Comparison of ENCODE assay signal across 1 cellular context in the genomic region with DNA sequence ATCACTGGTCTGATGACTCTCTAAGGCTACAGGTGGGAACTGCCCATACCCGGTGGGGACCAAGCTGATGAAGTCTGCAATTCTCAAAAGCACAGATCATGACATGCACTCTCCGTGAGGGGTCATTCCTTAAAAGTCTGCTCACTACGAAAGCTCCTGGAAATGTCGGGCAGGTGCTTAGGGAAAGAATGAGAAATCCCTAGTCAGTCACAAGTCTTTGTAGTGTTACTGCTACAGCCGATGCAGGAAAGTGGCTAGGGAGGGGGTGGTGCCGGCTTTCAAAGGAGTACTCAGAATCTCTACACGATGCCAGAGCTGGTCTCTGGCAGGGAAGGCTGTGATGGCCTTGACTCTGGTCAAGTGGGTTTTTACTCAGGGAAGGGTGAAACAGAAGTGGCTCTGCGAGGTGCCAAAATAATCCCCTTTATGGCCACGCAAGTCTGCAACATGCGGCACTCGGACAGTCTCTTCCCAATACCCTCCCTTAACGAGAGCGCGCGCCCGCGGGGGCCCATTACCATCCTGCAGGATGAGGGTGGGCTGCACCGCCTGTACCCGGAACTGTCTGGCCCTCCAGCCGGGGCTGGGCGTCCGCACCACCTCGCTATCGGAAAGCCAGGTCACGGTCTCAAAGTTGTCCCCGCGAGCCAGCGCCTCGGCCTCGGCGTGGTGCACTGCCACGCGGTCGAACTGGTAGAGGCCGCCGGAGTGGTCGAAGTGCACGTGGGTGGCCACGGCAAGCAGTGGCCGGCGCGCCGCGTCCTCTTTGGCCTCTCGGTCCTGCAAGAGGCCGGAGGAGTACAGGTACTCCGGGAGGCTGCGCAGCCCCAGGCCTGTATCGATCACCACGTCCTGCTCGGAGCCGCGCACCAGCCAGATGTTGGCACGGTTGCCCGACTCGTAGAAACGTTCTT.
TF ChIP-seq lines count a peak whose summit lies in the region.

No MANE protein-coding gene starts in this region.

TF ChIP-seq in K562, 482 proteins besides CTCF, POLR2A, EP300 and RAD21 (continued from another document and continues in another):
- TF ChIP-seq, protein P1, sequence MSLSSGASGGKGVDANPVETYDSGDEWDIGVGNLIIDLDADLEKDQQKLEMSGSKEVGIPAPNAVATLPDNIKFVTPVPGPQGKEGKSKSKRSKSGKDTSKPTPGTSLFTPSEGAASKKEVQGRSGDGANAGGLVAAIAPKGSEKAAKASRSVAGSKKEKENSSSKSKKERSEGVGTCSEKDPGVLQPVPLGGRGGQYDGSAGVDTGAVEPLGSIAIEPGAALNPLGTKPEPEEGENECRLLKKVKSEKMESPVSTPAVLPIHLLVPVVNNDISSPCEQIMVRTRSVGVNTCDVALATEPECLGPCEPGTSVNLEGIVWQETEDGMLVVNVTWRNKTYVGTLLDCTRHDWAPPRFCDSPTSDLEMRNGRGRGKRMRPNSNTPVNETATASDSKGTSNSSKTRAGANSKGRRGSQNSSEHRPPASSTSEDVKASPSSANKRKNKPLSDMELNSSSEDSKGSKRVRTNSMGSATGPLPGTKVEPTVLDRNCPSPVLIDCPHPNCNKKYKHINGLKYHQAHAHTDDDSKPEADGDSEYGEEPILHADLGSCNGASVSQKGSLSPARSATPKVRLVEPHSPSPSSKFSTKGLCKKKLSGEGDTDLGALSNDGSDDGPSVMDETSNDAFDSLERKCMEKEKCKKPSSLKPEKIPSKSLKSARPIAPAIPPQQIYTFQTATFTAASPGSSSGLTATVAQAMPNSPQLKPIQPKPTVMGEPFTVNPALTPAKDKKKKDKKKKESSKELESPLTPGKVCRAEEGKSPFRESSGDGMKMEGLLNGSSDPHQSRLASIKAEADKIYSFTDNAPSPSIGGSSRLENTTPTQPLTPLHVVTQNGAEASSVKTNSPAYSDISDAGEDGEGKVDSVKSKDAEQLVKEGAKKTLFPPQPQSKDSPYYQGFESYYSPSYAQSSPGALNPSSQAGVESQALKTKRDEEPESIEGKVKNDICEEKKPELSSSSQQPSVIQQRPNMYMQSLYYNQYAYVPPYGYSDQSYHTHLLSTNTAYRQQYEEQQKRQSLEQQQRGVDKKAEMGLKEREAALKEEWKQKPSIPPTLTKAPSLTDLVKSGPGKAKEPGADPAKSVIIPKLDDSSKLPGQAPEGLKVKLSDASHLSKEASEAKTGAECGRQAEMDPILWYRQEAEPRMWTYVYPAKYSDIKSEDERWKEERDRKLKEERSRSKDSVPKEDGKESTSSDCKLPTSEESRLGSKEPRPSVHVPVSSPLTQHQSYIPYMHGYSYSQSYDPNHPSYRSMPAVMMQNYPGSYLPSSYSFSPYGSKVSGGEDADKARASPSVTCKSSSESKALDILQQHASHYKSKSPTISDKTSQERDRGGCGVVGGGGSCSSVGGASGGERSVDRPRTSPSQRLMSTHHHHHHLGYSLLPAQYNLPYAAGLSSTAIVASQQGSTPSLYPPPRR (CRISPR knock-in tag; IDR thresholded peaks at IDR 0.05; ENCODE audit: borderline replicate concordance): 0 out of 2 replicates have a peak, but pooled peaks have one; percentile 7
- TF ChIP-seq, protein P2, sequence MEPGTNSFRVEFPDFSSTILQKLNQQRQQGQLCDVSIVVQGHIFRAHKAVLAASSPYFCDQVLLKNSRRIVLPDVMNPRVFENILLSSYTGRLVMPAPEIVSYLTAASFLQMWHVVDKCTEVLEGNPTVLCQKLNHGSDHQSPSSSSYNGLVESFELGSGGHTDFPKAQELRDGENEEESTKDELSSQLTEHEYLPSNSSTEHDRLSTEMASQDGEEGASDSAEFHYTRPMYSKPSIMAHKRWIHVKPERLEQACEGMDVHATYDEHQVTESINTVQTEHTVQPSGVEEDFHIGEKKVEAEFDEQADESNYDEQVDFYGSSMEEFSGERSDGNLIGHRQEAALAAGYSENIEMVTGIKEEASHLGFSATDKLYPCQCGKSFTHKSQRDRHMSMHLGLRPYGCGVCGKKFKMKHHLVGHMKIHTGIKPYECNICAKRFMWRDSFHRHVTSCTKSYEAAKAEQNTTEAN (CRISPR knock-in tag; IDR thresholded peaks at IDR 0.05): 0 out of 2 replicates have a peak, but pooled peaks have one; percentile 52
- no peak for TF ChIP-seq JUNB (CRISPR knock-in tag; conservative IDR thresholded peaks at IDR 0.05)
- no peak for TF ChIP-seq ARHGAP35 (IDR thresholded peaks at IDR 0.05; ENCODE audit: partially characterized antibody)
- TF ChIP-seq, protein P3, sequence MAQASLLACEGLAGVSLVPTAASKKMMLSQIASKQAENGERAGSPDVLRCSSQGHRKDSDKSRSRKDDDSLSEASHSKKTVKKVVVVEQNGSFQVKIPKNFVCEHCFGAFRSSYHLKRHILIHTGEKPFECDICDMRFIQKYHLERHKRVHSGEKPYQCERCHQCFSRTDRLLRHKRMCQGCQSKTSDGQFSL (CRISPR knock-in tag; IDR thresholded peaks at IDR 0.05): peak; percentile 42; the same call in 1 of the 2 replicates
- TF ChIP-seq, protein P3 (tag; IDR thresholded peaks at IDR 0.05): no peak
- TF ChIP-seq, protein P4, sequence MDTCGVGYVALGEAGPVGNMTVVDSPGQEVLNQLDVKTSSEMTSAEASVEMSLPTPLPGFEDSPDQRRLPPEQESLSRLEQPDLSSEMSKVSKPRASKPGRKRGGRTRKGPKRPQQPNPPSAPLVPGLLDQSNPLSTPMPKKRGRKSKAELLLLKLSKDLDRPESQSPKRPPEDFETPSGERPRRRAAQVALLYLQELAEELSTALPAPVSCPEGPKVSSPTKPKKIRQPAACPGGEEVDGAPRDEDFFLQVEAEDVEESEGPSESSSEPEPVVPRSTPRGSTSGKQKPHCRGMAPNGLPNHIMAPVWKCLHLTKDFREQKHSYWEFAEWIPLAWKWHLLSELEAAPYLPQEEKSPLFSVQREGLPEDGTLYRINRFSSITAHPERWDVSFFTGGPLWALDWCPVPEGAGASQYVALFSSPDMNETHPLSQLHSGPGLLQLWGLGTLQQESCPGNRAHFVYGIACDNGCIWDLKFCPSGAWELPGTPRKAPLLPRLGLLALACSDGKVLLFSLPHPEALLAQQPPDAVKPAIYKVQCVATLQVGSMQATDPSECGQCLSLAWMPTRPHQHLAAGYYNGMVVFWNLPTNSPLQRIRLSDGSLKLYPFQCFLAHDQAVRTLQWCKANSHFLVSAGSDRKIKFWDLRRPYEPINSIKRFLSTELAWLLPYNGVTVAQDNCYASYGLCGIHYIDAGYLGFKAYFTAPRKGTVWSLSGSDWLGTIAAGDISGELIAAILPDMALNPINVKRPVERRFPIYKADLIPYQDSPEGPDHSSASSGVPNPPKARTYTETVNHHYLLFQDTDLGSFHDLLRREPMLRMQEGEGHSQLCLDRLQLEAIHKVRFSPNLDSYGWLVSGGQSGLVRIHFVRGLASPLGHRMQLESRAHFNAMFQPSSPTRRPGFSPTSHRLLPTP (IDR thresholded peaks at IDR 0.05; ENCODE audit: borderline replicate concordance, extremely low read depth, insufficient read length): no peak
- TF ChIP-seq ATF1 (CRISPR knock-in tag; IDR thresholded peaks at IDR 0.05): peak; percentile 11; the same call in 1 of the 2 replicates
- TF ChIP-seq ATF1 (tag; IDR thresholded peaks at IDR 0.05): no peak
- peak; percentile 35 for TF ChIP-seq PCBP1 (IDR thresholded peaks at IDR 0.05; ENCODE audit: low read depth, low read length, poor library complexity, severe bottlenecking)
- peak; percentile 44 for TF ChIP-seq SAP30 (IDR thresholded peaks at IDR 0.05; ENCODE audit: borderline replicate concordance, insufficient read depth, low read depth, low read length, poor library complexity, severe bottlenecking)
- TF ChIP-seq, protein P5, sequence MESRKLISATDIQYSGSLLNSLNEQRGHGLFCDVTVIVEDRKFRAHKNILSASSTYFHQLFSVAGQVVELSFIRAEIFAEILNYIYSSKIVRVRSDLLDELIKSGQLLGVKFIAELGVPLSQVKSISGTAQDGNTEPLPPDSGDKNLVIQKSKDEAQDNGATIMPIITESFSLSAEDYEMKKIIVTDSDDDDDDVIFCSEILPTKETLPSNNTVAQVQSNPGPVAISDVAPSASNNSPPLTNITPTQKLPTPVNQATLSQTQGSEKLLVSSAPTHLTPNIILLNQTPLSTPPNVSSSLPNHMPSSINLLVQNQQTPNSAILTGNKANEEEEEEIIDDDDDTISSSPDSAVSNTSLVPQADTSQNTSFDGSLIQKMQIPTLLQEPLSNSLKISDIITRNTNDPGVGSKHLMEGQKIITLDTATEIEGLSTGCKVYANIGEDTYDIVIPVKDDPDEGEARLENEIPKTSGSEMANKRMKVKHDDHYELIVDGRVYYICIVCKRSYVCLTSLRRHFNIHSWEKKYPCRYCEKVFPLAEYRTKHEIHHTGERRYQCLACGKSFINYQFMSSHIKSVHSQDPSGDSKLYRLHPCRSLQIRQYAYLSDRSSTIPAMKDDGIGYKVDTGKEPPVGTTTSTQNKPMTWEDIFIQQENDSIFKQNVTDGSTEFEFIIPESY (CRISPR knock-in tag; IDR thresholded peaks at IDR 0.05): 0 out of 2 replicates have a peak, but pooled peaks have one; percentile 37
- TF ChIP-seq SNRNP70 (optimal IDR thresholded peaks at IDR 0.05; ENCODE audit: low read depth, low read length): no peak
- TF ChIP-seq SIN3A (IDR thresholded peaks at IDR 0.05; ENCODE audit: borderline replicate concordance in 2 of 2, control insufficient read depth in 1 of 2, low read depth in 2 of 2, low read length in 2 of 2): 0 out of 4 replicates have a peak, but pooled peaks of 1 of the 2 experiments have one; percentile 32
- TF ChIP-seq ZNF232 (CRISPR knock-in tag; IDR thresholded peaks at IDR 0.05): 0 out of 2 replicates have a peak, but pooled peaks have one; percentile 86
- TF ChIP-seq ZC3H11A (IDR thresholded peaks at IDR 0.05; ENCODE audit: low read depth, low read length): no peak
- TF ChIP-seq, protein P6, sequence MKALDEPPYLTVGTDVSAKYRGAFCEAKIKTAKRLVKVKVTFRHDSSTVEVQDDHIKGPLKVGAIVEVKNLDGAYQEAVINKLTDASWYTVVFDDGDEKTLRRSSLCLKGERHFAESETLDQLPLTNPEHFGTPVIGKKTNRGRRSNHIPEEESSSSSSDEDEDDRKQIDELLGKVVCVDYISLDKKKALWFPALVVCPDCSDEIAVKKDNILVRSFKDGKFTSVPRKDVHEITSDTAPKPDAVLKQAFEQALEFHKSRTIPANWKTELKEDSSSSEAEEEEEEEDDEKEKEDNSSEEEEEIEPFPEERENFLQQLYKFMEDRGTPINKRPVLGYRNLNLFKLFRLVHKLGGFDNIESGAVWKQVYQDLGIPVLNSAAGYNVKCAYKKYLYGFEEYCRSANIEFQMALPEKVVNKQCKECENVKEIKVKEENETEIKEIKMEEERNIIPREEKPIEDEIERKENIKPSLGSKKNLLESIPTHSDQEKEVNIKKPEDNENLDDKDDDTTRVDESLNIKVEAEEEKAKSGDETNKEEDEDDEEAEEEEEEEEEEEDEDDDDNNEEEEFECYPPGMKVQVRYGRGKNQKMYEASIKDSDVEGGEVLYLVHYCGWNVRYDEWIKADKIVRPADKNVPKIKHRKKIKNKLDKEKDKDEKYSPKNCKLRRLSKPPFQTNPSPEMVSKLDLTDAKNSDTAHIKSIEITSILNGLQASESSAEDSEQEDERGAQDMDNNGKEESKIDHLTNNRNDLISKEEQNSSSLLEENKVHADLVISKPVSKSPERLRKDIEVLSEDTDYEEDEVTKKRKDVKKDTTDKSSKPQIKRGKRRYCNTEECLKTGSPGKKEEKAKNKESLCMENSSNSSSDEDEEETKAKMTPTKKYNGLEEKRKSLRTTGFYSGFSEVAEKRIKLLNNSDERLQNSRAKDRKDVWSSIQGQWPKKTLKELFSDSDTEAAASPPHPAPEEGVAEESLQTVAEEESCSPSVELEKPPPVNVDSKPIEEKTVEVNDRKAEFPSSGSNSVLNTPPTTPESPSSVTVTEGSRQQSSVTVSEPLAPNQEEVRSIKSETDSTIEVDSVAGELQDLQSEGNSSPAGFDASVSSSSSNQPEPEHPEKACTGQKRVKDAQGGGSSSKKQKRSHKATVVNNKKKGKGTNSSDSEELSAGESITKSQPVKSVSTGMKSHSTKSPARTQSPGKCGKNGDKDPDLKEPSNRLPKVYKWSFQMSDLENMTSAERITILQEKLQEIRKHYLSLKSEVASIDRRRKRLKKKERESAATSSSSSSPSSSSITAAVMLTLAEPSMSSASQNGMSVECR (CRISPR knock-in tag; IDR thresholded peaks at IDR 0.05): no peak; the same call in 1 of the 2 replicates
- TF ChIP-seq, protein P7, sequence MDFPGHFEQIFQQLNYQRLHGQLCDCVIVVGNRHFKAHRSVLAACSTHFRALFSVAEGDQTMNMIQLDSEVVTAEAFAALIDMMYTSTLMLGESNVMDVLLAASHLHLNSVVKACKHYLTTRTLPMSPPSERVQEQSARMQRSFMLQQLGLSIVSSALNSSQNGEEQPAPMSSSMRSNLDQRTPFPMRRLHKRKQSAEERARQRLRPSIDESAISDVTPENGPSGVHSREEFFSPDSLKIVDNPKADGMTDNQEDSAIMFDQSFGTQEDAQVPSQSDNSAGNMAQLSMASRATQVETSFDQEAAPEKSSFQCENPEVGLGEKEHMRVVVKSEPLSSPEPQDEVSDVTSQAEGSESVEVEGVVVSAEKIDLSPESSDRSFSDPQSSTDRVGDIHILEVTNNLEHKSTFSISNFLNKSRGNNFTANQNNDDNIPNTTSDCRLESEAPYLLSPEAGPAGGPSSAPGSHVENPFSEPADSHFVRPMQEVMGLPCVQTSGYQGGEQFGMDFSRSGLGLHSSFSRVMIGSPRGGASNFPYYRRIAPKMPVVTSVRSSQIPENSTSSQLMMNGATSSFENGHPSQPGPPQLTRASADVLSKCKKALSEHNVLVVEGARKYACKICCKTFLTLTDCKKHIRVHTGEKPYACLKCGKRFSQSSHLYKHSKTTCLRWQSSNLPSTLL (IDR thresholded peaks at IDR 0.05): no peak
- TF ChIP-seq FOSL1 (tag; conservative IDR thresholded peaks at IDR 0.05): no peak
- no peak for TF ChIP-seq SMARCE1 (IDR thresholded peaks at IDR 0.05)
- TF ChIP-seq MCM7 (IDR thresholded peaks at IDR 0.05): no peak
- 0 out of 2 replicates have a peak, but pooled peaks have one; percentile 49 for TF ChIP-seq ZNF311 (CRISPR knock-in tag; IDR thresholded peaks at IDR 0.05)
- TF ChIP-seq PRPF4 (IDR thresholded peaks at IDR 0.05; ENCODE audit: insufficient read depth, low read depth, low read length, poor library complexity, severe bottlenecking): no peak
- TF ChIP-seq ZNF184 (CRISPR knock-in tag; IDR thresholded peaks at IDR 0.05): no peak
- no peak for TF ChIP-seq GATAD2B (IDR thresholded peaks at IDR 0.05; ENCODE audit: borderline replicate concordance)
- peak in 1 of 2 experiments; percentile 87; a peak in 2 of 4 replicates for TF ChIP-seq TEAD1 (CRISPR knock-in tag; IDR thresholded peaks at IDR 0.05)
- no peak for TF ChIP-seq ETV6 (IDR thresholded peaks at IDR 0.05; ENCODE audit: borderline replicate concordance in 1 of 2, low read depth in 2 of 2, low read length in 1 of 2)
- TF ChIP-seq ETV6 (CRISPR knock-in tag; IDR thresholded peaks at IDR 0.05; ENCODE audit: borderline replicate concordance): peak; percentile 94; the same call in 1 of the 2 replicates
- TF ChIP-seq, protein P8, sequence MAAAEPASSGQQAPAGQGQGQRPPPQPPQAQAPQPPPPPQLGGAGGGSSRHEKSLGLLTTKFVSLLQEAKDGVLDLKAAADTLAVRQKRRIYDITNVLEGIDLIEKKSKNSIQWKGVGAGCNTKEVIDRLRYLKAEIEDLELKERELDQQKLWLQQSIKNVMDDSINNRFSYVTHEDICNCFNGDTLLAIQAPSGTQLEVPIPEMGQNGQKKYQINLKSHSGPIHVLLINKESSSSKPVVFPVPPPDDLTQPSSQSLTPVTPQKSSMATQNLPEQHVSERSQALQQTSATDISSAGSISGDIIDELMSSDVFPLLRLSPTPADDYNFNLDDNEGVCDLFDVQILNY (CRISPR knock-in tag; IDR thresholded peaks at IDR 0.05): peak; percentile 52; the same call in 1 of the 2 replicates
- no peak for TF ChIP-seq KDM1A (IDR thresholded peaks at IDR 0.05)
- TF ChIP-seq EP400 (IDR thresholded peaks at IDR 0.05): peak; percentile 68; the same call in 1 of the 2 replicates
- TF ChIP-seq FOXA3 (CRISPR knock-in tag; conservative IDR thresholded peaks at IDR 0.05 in 1 of 2, IDR thresholded peaks at IDR 0.05 in 1 of 2): peak in 1 of 2 experiments; percentile 73; a peak in 2 of 4 replicates
